Comparison of ENCODE assay signal across 27 cellular contexts in genomic region chr6:125048274-125048673, GRCh38.
"Had no signal": no experiment of that assay in that cellular context is flagged by ENCODE, and none has a peak within 500 bp of the region (broad histone marks: within the 10 kb centered on the region; RNA-seq: fewer than 3 reads in every experiment).

No MANE protein-coding gene starts in this region.

- DNase-seq: colonic mucosa; effector CD8-positive, alpha-beta T cell; endodermal cell; foreskin melanocyte; glutamatergic neuron; kidney glomerular epithelial cell; left ventricle myocardium superior; lower lobe of right lung; naive thymus-derived CD4-positive, alpha-beta T cell; nucleus accumbens; stimulated activated CD4-positive, alpha-beta T cell treated with anti-CD3 and anti-CD28 coated beads, Interleukin-2, amount 100 ng/mL, for 24 hours; stimulated activated CD4-positive, alpha-beta T cell treated with anti-CD3 and anti-CD28 coated beads, Interleukin-4, amount 100 ng/mL, for 4 hours; stimulated activated naive CD8-positive, alpha-beta T cell treated with anti-CD3 and anti-CD28 coated beads, Interleukin-15, Interleukin-2, amounts not matched to agents 100 U/mL and 50 U/mL, for 24 hours; substantia nigra; testis; tibial artery; upper lobe of left lung had no signal

- H3K36me3 Mint-ChIP-seq: memory B cell; mesothelial cell of epicardium; naive thymus-derived CD4-positive, alpha-beta T cell; stimulated activated memory B cell treated with anti-CD40 and anti-IgM and Interleukin-4, amounts not matched to agents 10 μg/mL and 1 μg/mL and 100 μg/mL, for 72 hours had no signal

- H3K4me1 Mint-ChIP-seq: central memory CD8-positive, alpha-beta T cell; memory B cell; naive thymus-derived CD4-positive, alpha-beta T cell; stimulated activated memory B cell treated with anti-CD40 and anti-IgM and Interleukin-4, amounts not matched to agents 10 μg/mL and 1 μg/mL and 100 μg/mL, for 72 hours had no signal

- ATAC-seq: left ventricle myocardium superior; lower lobe of right lung; naive thymus-derived CD4-positive, alpha-beta T cell; sciatic nerve; stimulated activated memory B cell treated with anti-CD40 and anti-IgM and Interleukin-4, amounts not matched to agents 10 μg/mL and 1 μg/mL and 100 μg/mL, for 72 hours; stimulated activated naive CD8-positive, alpha-beta T cell treated with anti-CD3 and anti-CD28 coated beads, Interleukin-15, Interleukin-2, amounts not matched to agents 100 U/mL and 50 U/mL, for 24 hours had no signal

- H3K27ac ChIP-seq: colonic mucosa, esophagus muscularis mucosa, lower lobe of right lung, prostate gland, right atrium auricular region, testis, tibial artery, upper lobe of left lung had no signal

- H3K4me3 Mint-ChIP-seq: central memory CD8-positive, alpha-beta T cell; dendritic cell treated with granulocyte-macrophage colony-stimulating factor and Interleukin-4, amounts not matched to agents 40 ng/mL and 50 ng/mL, for 4 days; endodermal cell; memory B cell; mesothelial cell of epicardium; naive thymus-derived CD4-positive, alpha-beta T cell; nephron; stimulated activated memory B cell treated with anti-CD40 and anti-IgM and Interleukin-4, amounts not matched to agents 10 μg/mL and 1 μg/mL and 100 μg/mL, for 72 hours had no signal

- H3K9me3 ChIP-seq: colonic mucosa, esophagus muscularis mucosa, lower lobe of right lung, prostate gland, right atrium auricular region, testis, tibial artery, upper lobe of left lung had no signal

- H3K4me1 ChIP-seq: colonic mucosa, esophagus muscularis mucosa, lower lobe of right lung, prostate gland, right atrium auricular region, testis had no signal

- H3K27ac Mint-ChIP-seq: dendritic cell treated with granulocyte-macrophage colony-stimulating factor and Interleukin-4, amounts not matched to agents 40 ng/mL and 50 ng/mL, for 4 days; endodermal cell; memory B cell; naive thymus-derived CD4-positive, alpha-beta T cell; nephron; stimulated activated memory B cell treated with anti-CD40 and anti-IgM and Interleukin-4, amounts not matched to agents 10 μg/mL and 1 μg/mL and 100 μg/mL, for 72 hours had no signal

- H3K27me3 Mint-ChIP-seq: central memory CD8-positive, alpha-beta T cell; dendritic cell treated with granulocyte-macrophage colony-stimulating factor and Interleukin-4, amounts not matched to agents 40 ng/mL and 50 ng/mL, for 4 days; memory B cell; stimulated activated memory B cell treated with anti-CD40 and anti-IgM and Interleukin-4, amounts not matched to agents 10 μg/mL and 1 μg/mL and 100 μg/mL, for 72 hours had no signal

- H3K4me3 ChIP-seq: colonic mucosa, esophagus muscularis mucosa, lower lobe of right lung, prostate gland, right atrium auricular region, testis, tibial artery, upper lobe of left lung had no signal

- H3K9me3 Mint-ChIP-seq: central memory CD8-positive, alpha-beta T cell; dendritic cell treated with granulocyte-macrophage colony-stimulating factor and Interleukin-4, amounts not matched to agents 40 ng/mL and 50 ng/mL, for 4 days; endodermal cell; mesothelial cell of epicardium; naive thymus-derived CD4-positive, alpha-beta T cell; nephron; stimulated activated memory B cell treated with anti-CD40 and anti-IgM and Interleukin-4, amounts not matched to agents 10 μg/mL and 1 μg/mL and 100 μg/mL, for 72 hours had no signal

- H3K36me3 ChIP-seq: colonic mucosa, prostate gland had no signal

- H3K27me3 ChIP-seq: colonic mucosa, esophagus muscularis mucosa, right atrium auricular region, testis, tibial artery, upper lobe of left lung had no signal
